15 cellular contexts compared by ENCODE assay signal in the genomic region with DNA sequence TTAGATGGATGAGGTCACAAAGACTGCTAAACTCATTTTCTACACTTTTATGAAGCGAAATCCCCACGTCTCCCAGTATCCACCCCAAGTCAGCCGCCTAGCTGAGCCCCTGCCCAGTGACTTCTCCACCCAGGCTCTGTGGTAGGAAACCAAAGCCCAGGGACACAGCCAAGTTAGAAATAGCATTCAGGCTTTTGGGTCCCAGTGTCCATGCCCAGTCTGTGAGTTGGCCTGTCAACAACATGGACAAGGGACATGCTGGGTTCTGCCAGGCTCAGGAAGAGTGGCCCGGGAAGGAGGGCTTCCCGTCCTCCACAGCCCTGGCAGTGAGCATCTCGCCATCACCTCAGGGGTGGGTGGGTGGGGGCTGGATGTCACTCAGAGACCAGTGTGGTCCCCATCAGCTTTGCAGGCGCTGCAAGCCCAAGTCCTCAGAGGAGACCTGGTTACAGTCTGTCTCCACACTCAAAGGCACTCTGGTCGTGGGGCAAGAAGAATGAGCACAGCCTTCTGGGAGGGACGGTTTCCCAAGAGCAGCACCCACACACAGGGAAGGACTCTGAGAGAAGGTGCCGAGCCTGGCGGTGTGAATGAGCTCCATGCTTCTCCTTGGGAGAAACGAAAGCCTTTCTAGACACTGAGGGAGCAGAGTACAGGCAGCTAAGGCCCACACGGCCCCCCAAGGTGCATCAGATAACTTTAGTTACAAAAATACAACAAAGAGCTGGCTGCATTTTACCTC.
DNase-seq lines count a peak whose midpoint lies in the region; ATAC-seq and TF ChIP-seq lines count a peak whose summit lies in the region.
"Had no signal": no experiment of that assay in that cellular context is flagged by ENCODE, and none has a peak within 500 bp of the region (broad histone marks: within the 10 kb centered on the region; RNA-seq: fewer than 3 reads in every experiment).

No MANE protein-coding gene starts in this region.

- TF ChIP-seq EP300 in gastroesophageal sphincter (IDR thresholded peaks at IDR 0.05), result no peak
- TF ChIP-seq EP300 in ovary (IDR thresholded peaks at IDR 0.05), result no peak

- H3K27me3 ChIP-seq in gastroesophageal sphincter (no peaks in the 10 kb centered on the region), thoracic aorta (replicated peaks; ENCODE audit: insufficient read depth) (no peaks in the 10 kb centered on the region), ovary (no peaks in the 10 kb centered on the region)
- H3K27me3 ChIP-seq in naive thymus-derived CD4-positive, alpha-beta T cell (ENCODE audit: control insufficient read depth in 2 of 2, insufficient read depth in 2 of 2, low read length in 2 of 2), result no peaks in the 10 kb centered on the region

- DNase-seq in naive thymus-derived CD4-positive, alpha-beta T cell, result no peak
- DNase-seq in thoracic aorta (ENCODE audit: low spot score) (no peak), NCI-H1092 (lab: John Stamatoyannopoulos, UW) (no peak), ovary (no peak)
- DNase-seq: activated T-cell treated with anti-CD3 and anti-CD28 coated beads, Interleukin-2, amount 50 U/mL, for 72 hours; CD8-positive, alpha-beta memory T cell; NCI-H1436; NCI-H510A had no signal

- ATAC-seq in activated T-helper 17 cell treated with anti-CD3 and anti-CD28 coated beads, Interleukin-2, amount 50 U/mL, for 72 hours (replicated peaks), result no peak
- ATAC-seq in gastroesophageal sphincter (peak; percentile 46), thoracic aorta (ENCODE audit: insufficient number of reproducible peaks, low FRiP score, low read depth) (no peak), GM19395 (IDR thresholded peaks at IDR 0.05; ENCODE audit: unreplicated experiment) (no peak), GM18858 (IDR thresholded peaks at IDR 0.05; ENCODE audit: unreplicated experiment) (no peak)
- no peak for ATAC-seq in naive thymus-derived CD4-positive, alpha-beta T cell
- ATAC-seq: activated T-cell treated with anti-CD3 and anti-CD28 coated beads, Interleukin-2, amount 50 U/mL, for 72 hours; Panc1 had no signal

- TF ChIP-seq CTCF in gastroesophageal sphincter (IDR thresholded peaks at IDR 0.05) (no peak), thoracic aorta (IDR thresholded peaks at IDR 0.05) (no peak), ovary (IDR thresholded peaks at IDR 0.05) (no peak)

- intact Hi-C loops in naive thymus-derived CD4-positive, alpha-beta T cell (cut with micrococcal nuclease), result no loop called here
- intact Hi-C loops in ovary (cut with DNase I), result no loop called here

- H3K36me3 Mint-ChIP-seq in activated T-helper 17 cell treated with anti-CD3 and anti-CD28 coated beads, Interleukin-2, amount 50 U/mL, for 72 hours (ENCODE audit: low read depth), result no peaks in the 10 kb centered on the region
- H3K36me3 Mint-ChIP-seq in naive thymus-derived CD4-positive, alpha-beta T cell, result peaks cover 0 to 4% (median 0%) of the 10 kb centered on the region in 5 donors
- H3K36me3 Mint-ChIP-seq: CD8-positive, alpha-beta memory T cell had no signal

- POLR2A ChIA-PET in naive thymus-derived CD4-positive, alpha-beta T cell (lab: Charles Lee), result interaction anchor here (0.9 kb wide), 1 partner anchor 33 kb away, joined by 3 read pairs; no protein-coding TSS in a partner anchor

- H3K4me1 ChIP-seq in gastroesophageal sphincter, result peaks cover 32 to 74% (median 47%) of the 10 kb centered on the region in 3 donors
- peaks cover 41 to 51% of the 10 kb centered on the region in 2 donors for H3K4me1 ChIP-seq in naive thymus-derived CD4-positive, alpha-beta T cell (ENCODE audit: control insufficient read depth in 2 of 2, insufficient read depth in 2 of 2, low read length in 2 of 2)
- H3K4me1 ChIP-seq in thoracic aorta (ENCODE audit: control insufficient read depth in 1 of 2, low read depth in 2 of 2), result peaks cover 43 to 58% of the 10 kb centered on the region in 2 donors
- peaks cover 8% of the 10 kb centered on the region for H3K4me1 ChIP-seq in ovary (ENCODE audit: insufficient read depth)
- H3K4me1 ChIP-seq: parathyroid adenoma had no signal

- H3K4me3 Mint-ChIP-seq in activated T-helper 17 cell treated with anti-CD3 and anti-CD28 coated beads, Interleukin-2, amount 50 U/mL, for 72 hours, result no peak overlapping the region
- H3K4me3 Mint-ChIP-seq in naive thymus-derived CD4-positive, alpha-beta T cell, result peak overlapping the region in 2 of 10 donors; percentile 7 to 89
- H3K4me3 Mint-ChIP-seq: activated T-cell treated with anti-CD3 and anti-CD28 coated beads, Interleukin-2, amount 50 U/mL, for 72 hours; CD8-positive, alpha-beta memory T cell; T-helper 1 cell treated with Interleukin-12 subunit alpha and Interleukin-12 subunit beta and Interleukin-4 antibody, amounts not matched to agents 30 μg/mL and 1 μg/mL, for 36 hours had no signal

- CTCF ChIA-PET in naive thymus-derived CD4-positive, alpha-beta T cell (lab: Charles Lee), result interaction anchor here (1.0 to 1.5 kb wide), 2 partner anchors 8 to 14 kb away, joined by 3 to 6 read pairs; no protein-coding TSS in a partner anchor

- H3K27ac Mint-ChIP-seq in activated T-helper 17 cell treated with anti-CD3 and anti-CD28 coated beads, Interleukin-2, amount 50 U/mL, for 72 hours, result peak overlapping the region; percentile 42
- peak overlapping the region in 8 of 9 donors; percentile 25 to 100 (median 98) for H3K27ac Mint-ChIP-seq in naive thymus-derived CD4-positive, alpha-beta T cell
- H3K27ac Mint-ChIP-seq: activated T-cell treated with anti-CD3 and anti-CD28 coated beads, Interleukin-2, amount 50 U/mL, for 72 hours; T-helper 1 cell treated with Interleukin-12 subunit alpha and Interleukin-12 subunit beta and Interleukin-4 antibody, amounts not matched to agents 30 μg/mL and 1 μg/mL, for 36 hours had no signal

- no peaks in the 10 kb centered on the region for H3K9me3 Mint-ChIP-seq in activated T-helper 17 cell treated with anti-CD3 and anti-CD28 coated beads, Interleukin-2, amount 50 U/mL, for 72 hours
- no peaks in the 10 kb centered on the region for H3K9me3 Mint-ChIP-seq in naive thymus-derived CD4-positive, alpha-beta T cell
- H3K9me3 Mint-ChIP-seq: activated T-cell treated with anti-CD3 and anti-CD28 coated beads, Interleukin-2, amount 50 U/mL, for 72 hours; CD8-positive, alpha-beta memory T cell; T-helper 1 cell treated with Interleukin-12 subunit alpha and Interleukin-12 subunit beta and Interleukin-4 antibody, amounts not matched to agents 30 μg/mL and 1 μg/mL, for 36 hours had no signal

- H3K36me3 ChIP-seq in gastroesophageal sphincter, result no peaks in the 10 kb centered on the region
- H3K36me3 ChIP-seq in naive thymus-derived CD4-positive, alpha-beta T cell (ENCODE audit: control insufficient read depth in 2 of 3, insufficient read depth in 3 of 3, low read length in 3 of 3), result no peaks in the 10 kb centered on the region
- no peaks in the 10 kb centered on the region for H3K36me3 ChIP-seq in thoracic aorta
- H3K36me3 ChIP-seq in ovary, result no peaks in the 10 kb centered on the region

- H3K9me3 ChIP-seq in gastroesophageal sphincter, result no peaks in the 10 kb centered on the region
- H3K9me3 ChIP-seq in naive thymus-derived CD4-positive, alpha-beta T cell (ENCODE audit: control insufficient read depth in 2 of 3, low read length in 3 of 3), result no peaks in the 10 kb centered on the region
- no peaks in the 10 kb centered on the region for H3K9me3 ChIP-seq in thoracic aorta
- H3K9me3 ChIP-seq in ovary, result no peaks in the 10 kb centered on the region

- 27 to 56% methylated on average over 5 to 6 of the region's 13 CpGs for WGBS in gastroesophageal sphincter (ENCODE audit: low coverage in 1 of 2), 2 donors
- 88 to 93% (median 93%) methylated on average over 13 of the region's 13 CpGs for WGBS in ovary, 3 donors

- no peak for TF ChIP-seq POLR2A in gastroesophageal sphincter (IDR thresholded peaks at IDR 0.05)
- TF ChIP-seq POLR2A in ovary (IDR thresholded peaks at IDR 0.05), result no peak

- no peak overlapping the region for H3K4me3 ChIP-seq in gastroesophageal sphincter
- no peak overlapping the region for H3K4me3 ChIP-seq in naive thymus-derived CD4-positive, alpha-beta T cell (ENCODE audit: low read length)
- peak overlapping the region; percentile 39 for H3K4me3 ChIP-seq in thoracic aorta
- H3K4me3 ChIP-seq in ovary, result no peak overlapping the region

- peaks cover 37% of the 10 kb centered on the region for H3K4me1 Mint-ChIP-seq in activated T-helper 17 cell treated with anti-CD3 and anti-CD28 coated beads, Interleukin-2, amount 50 U/mL, for 72 hours
- H3K4me1 Mint-ChIP-seq in naive thymus-derived CD4-positive, alpha-beta T cell, result peaks cover 36 to 91% (median 78%) of the 10 kb centered on the region in 7 donors

- H3K27ac ChIP-seq in gastroesophageal sphincter, result peak overlapping the region; percentile 86 to 92 (median 88)
- peak overlapping the region; percentile 63 for H3K27ac ChIP-seq in naive thymus-derived CD4-positive, alpha-beta T cell (ENCODE audit: low read depth, low read length)
- H3K27ac ChIP-seq in thoracic aorta, result peak overlapping the region; percentile 89 to 94
- H3K27ac ChIP-seq in ovary, result no peak overlapping the region

- no peaks in the 10 kb centered on the region for H3K27me3 Mint-ChIP-seq in activated T-helper 17 cell treated with anti-CD3 and anti-CD28 coated beads, Interleukin-2, amount 50 U/mL, for 72 hours
- H3K27me3 Mint-ChIP-seq in naive thymus-derived CD4-positive, alpha-beta T cell, result no peaks in the 10 kb centered on the region
- H3K27me3 Mint-ChIP-seq: CD8-positive, alpha-beta memory T cell had no signal

Comparison
In these comparisons a context has a peak if more than half of its experiments do, and no peak if none do; other contexts are left out.
1. H3K27ac ChIP-seq: peak in gastroesophageal sphincter (4 of 4), naive thymus-derived CD4-positive, alpha-beta T cell (single experiment) and thoracic aorta (2 of 2); none in ovary (0 of 2).